In genomic region chr1:115672224-115673009, GRCh38 we compare ENCODE assay signal across 30 cellular contexts. TPM values are rescaled to one million over a fixed set of nuclear protein-coding genes. Genes with fewer than 3 reads are reported as not detected.
DNase-seq lines count a peak whose midpoint lies in the region; ATAC-seq, FAIRE-seq and TF ChIP-seq lines count a peak whose summit lies in the region.
"Had no signal": no experiment of that assay in that cellular context is flagged by ENCODE, and none has a peak within 500 bp of the region (broad histone marks: within the 10 kb centered on the region; RNA-seq: fewer than 3 reads in every experiment).

No MANE protein-coding gene starts in this region.

- H3K79me2 ChIP-seq in H9 (ENCODE audit: insufficient read depth, low read length): no peaks in the 10 kb centered on the region
- peaks cover 75% of the 10 kb centered on the region for H3K79me2 ChIP-seq in PC-9 (ENCODE audit: low read depth)

- H3K9ac ChIP-seq in H9 (ENCODE audit: extremely low read depth, insufficient read length, low read length): no peak overlapping the region

- H3K9me3 Mint-ChIP-seq in H9: no peaks in the 10 kb centered on the region
- H3K9me3 Mint-ChIP-seq: effector memory CD8-positive, alpha-beta T cell; naive thymus-derived CD8-positive, alpha-beta T cell had no signal

- peak overlapping the region in 2 of 3 experiments; percentile 0 to 51; a peak in 1 of 7 replicates for H3K27ac Mint-ChIP-seq in H9
- H3K27ac Mint-ChIP-seq: activated naive CD8-positive, alpha-beta T cell treated with anti-CD3 and anti-CD28 coated beads, Interleukin-2, amount 50 U/mL, for 24 hours; B cell; naive thymus-derived CD8-positive, alpha-beta T cell; T-helper 17 cell had no signal

- H2AK5ac ChIP-seq in H9 (ENCODE audit: insufficient read length, low read length): no peak overlapping the region

- TF ChIP-seq RAD21 in A549 (conservative IDR thresholded peaks at IDR 0.05 in 1 of 2, IDR thresholded peaks at IDR 0.05 in 1 of 2): no peak

- DNase-seq in A549 (ENCODE audit: low read depth in 1 of 2, low spot score in 1 of 2): no peak
- no peak for DNase-seq in H9
- no peak for DNase-seq in PC-9
- no peak for DNase-seq in right cardiac atrium
- DNase-seq in stimulated activated CD4-positive, alpha-beta T cell treated with anti-CD3 and anti-CD28 coated beads, Interleukin-15, amount 100 ng/mL, for 24 hours: no peak
- no peak for DNase-seq in activated CD4-positive, alpha-beta T cell treated with anti-CD3 and anti-CD28 coated beads, Interleukin-2, amount 50 U/mL, for 1 hour
- DNase-seq: ACHN; activated CD4-positive, alpha-beta T cell treated with anti-CD3 and anti-CD28 coated beads, Interleukin-2, amount 50 U/mL, for 48 hours; activated CD8-positive, alpha-beta memory T cell treated with anti-CD3 and anti-CD28 coated beads, Interleukin-2, amount 50 U/mL, for 4 hours; activated naive CD4-positive, alpha-beta T cell; activated naive CD8-positive, alpha-beta T cell treated with anti-CD3 and anti-CD28 coated beads, Interleukin-2, amount 50 U/mL, for 24 hours; cortex of kidney; effector memory CD8-positive, alpha-beta T cell; foreskin fibroblast; naive thymus-derived CD8-positive, alpha-beta T cell; NCI-H1694; NCI-H446 treated with DMSO at 0.1 percent for 48 hours; NCI-H82; OCI-M1; retina; stimulated activated CD4-positive, alpha-beta T cell treated with anti-CD3 and anti-CD28 coated beads, Interleukin-2, amount 100 ng/mL, for 48 hours; stomach; T-helper 17 cell; tibial artery had no signal

- no peak overlapping the region for H3K14ac ChIP-seq in H9 (ENCODE audit: insufficient read depth, low read length)

- peaks cover 37% of the 10 kb centered on the region for H3K4me1 ChIP-seq in A549
- H3K4me1 ChIP-seq in H9 (ENCODE audit: insufficient read depth, low read length): no peaks in the 10 kb centered on the region
- H3K4me1 ChIP-seq in PC-9 (replicated peaks; ENCODE audit: insufficient read depth): peaks cover 77% of the 10 kb centered on the region
- peaks cover 9% of the 10 kb centered on the region for H3K4me1 ChIP-seq in right cardiac atrium (ENCODE audit: control insufficient read depth, insufficient read depth, low read length)

- H3K79me1 ChIP-seq in H9 (ENCODE audit: insufficient read depth, low read depth, low read length, poor library complexity, severe bottlenecking): no peaks in the 10 kb centered on the region

- FAIRE-seq in A549 (lab: Jason Lieb, UNC): no peak
- FAIRE-seq: astrocyte, G401.6 had no signal

- H3K27me3 ChIP-seq in H9 (ENCODE audit: insufficient read depth, low read length) (no peaks in the 10 kb centered on the region), PC-9 (ENCODE audit: insufficient read depth, low read depth) (no peaks in the 10 kb centered on the region), right cardiac atrium (ENCODE audit: control insufficient read depth, insufficient read depth) (no peaks in the 10 kb centered on the region)
- H3K27me3 ChIP-seq: stomach, tibial artery had no signal

- no peaks in the 10 kb centered on the region for H3K27me3 Mint-ChIP-seq in H9 (ENCODE audit: low read depth)
- H3K27me3 Mint-ChIP-seq: activated naive CD8-positive, alpha-beta T cell treated with anti-CD3 and anti-CD28 coated beads, Interleukin-2, amount 50 U/mL, for 24 hours; B cell; effector memory CD8-positive, alpha-beta T cell; T-helper 17 cell had no signal

- no peak for ATAC-seq in A549
- ATAC-seq in right cardiac atrium: no peak
- ATAC-seq in HG03039 (IDR thresholded peaks at IDR 0.05; ENCODE audit: unreplicated experiment): no peak
- no peak for ATAC-seq in GM21390 (IDR thresholded peaks at IDR 0.05; ENCODE audit: unreplicated experiment)
- ATAC-seq: activated naive CD8-positive, alpha-beta T cell treated with anti-CD3 and anti-CD28 coated beads, Interleukin-2, amount 50 U/mL, for 24 hours; effector memory CD8-positive, alpha-beta T cell; naive thymus-derived CD8-positive, alpha-beta T cell; T-helper 17 cell had no signal

- H3K9me2 ChIP-seq in PC-9 (ENCODE audit: insufficient read depth): no peaks in the 10 kb centered on the region

- no peak overlapping the region for H2BK12ac ChIP-seq in H9 (ENCODE audit: insufficient read length, low read depth, low read length)

- H3T11ph ChIP-seq in H9 (ENCODE audit: low read length): no peak overlapping the region

- no TSS peak for BruUV-seq in PC-9 (replicated peaks; lab: Mats Ljungman, UMichigan)

- H3K36me3 ChIP-seq in PC-9 (ENCODE audit: low read depth): peaks cover 40% of the 10 kb centered on the region

- H3F3A ChIP-seq in PC-9 (ENCODE audit: insufficient read depth, low read depth): peaks cover 44% of the 10 kb centered on the region

- H3K27ac ChIP-seq in A549 (peak overlapping the region; percentile 69 to 88; a peak in 4 of 6 replicates), H9 (ENCODE audit: insufficient read length, low read depth, low read length) (no peak overlapping the region), PC-9 (peak overlapping the region; percentile 89), right cardiac atrium (ENCODE audit: low read length) (peak overlapping the region; percentile 21)
- H3K27ac ChIP-seq: tibial artery had no signal

- no peak overlapping the region for H3K4me3 Mint-ChIP-seq in H9
- H3K4me3 Mint-ChIP-seq: activated naive CD8-positive, alpha-beta T cell treated with anti-CD3 and anti-CD28 coated beads, Interleukin-2, amount 50 U/mL, for 24 hours; B cell; effector memory CD8-positive, alpha-beta T cell; naive thymus-derived CD8-positive, alpha-beta T cell; T-helper 17 cell had no signal

- TF ChIP-seq POLR2A in A549 (IDR thresholded peaks at IDR 0.05; ENCODE audit: low read length): no peak

- H3K56ac ChIP-seq in H9 (ENCODE audit: insufficient read length, low read depth, low read length): no peak overlapping the region

- CTCF ChIA-PET in A549 (lab: Yijun Ruan, JAX) (interaction anchor here (0.5 to 2.0 kb wide), 6 partner anchors 10 to 174 kb away, joined by 3 to 6 read pairs (median 3); partner anchors contain the start of gene VANGL1), PC-9 (lab: Charles Lee) (interaction anchor here (1.6 kb wide), 1 partner anchor 33 kb away, joined by 3 read pairs; no protein-coding TSS in a partner anchor)

- POLR2A ChIA-PET in A549 (lab: Yijun Ruan, JAX) (no interaction called here), PC-9 (lab: Charles Lee; ENCODE audit: unreplicated experiment) (no interaction called here)

- TF ChIP-seq CTCF in A549 (IDR thresholded peaks at IDR 0.05) (no peak), H9 (conservative IDR thresholded peaks at IDR 0.05) (no peak), PC-9 (conservative IDR thresholded peaks at IDR 0.05) (no peak)

- peaks cover 13 to 23% (median 20%) of the 10 kb centered on the region in 3 experiments for H3K36me3 Mint-ChIP-seq in H9 (ENCODE audit: insufficient read depth in 1 of 3, low read depth in 3 of 3)
- H3K36me3 Mint-ChIP-seq: naive thymus-derived CD8-positive, alpha-beta T cell had no signal

- H2BK5ac ChIP-seq in H9 (ENCODE audit: insufficient read length, low read length): no peak overlapping the region

- TF ChIP-seq EP300 in A549 (IDR thresholded peaks at IDR 0.05): no peak

- H2AFZ ChIP-seq in H9 (ENCODE audit: low read length) (no peak overlapping the region), PC-9 (no peak overlapping the region; the same call in 1 of the 2 replicates)

- no peak overlapping the region for H3K4ac ChIP-seq in H9 (ENCODE audit: low read depth, low read length)

- H3K23ac ChIP-seq in H9 (ENCODE audit: insufficient read length, low read depth, low read length): no peak overlapping the region

- H2BK15ac ChIP-seq in H9 (ENCODE audit: low read depth, low read length): no peak overlapping the region

- H2BK20ac ChIP-seq in H9 (ENCODE audit: low read depth, low read length, poor library complexity, severe bottlenecking): no peak overlapping the region

- no peak overlapping the region for H3K18ac ChIP-seq in H9 (ENCODE audit: insufficient read length, low read depth, low read length)

- H4K5ac ChIP-seq in H9 (ENCODE audit: insufficient read length, low read depth, low read length): no peak overlapping the region

- H4K20me1 ChIP-seq in H9 (ENCODE audit: control insufficient read depth, insufficient read depth, insufficient read length) (peaks cover 3% of the 10 kb centered on the region), PC-9 (ENCODE audit: insufficient read depth) (no peaks in the 10 kb centered on the region)

- H3K9me3 ChIP-seq in A549: 0 out of 3 replicates have a peak, but pooled peaks cover 8% of the 10 kb centered on the region
- no peaks in the 10 kb centered on the region for H3K9me3 ChIP-seq in H9 (ENCODE audit: control insufficient read depth, low read depth, low read length)
- 0 out of 2 replicates have a peak, but pooled peaks cover 9% of the 10 kb centered on the region for H3K9me3 ChIP-seq in PC-9 (ENCODE audit: insufficient read depth, low read depth)
- no peaks in the 10 kb centered on the region for H3K9me3 ChIP-seq in right cardiac atrium (ENCODE audit: control insufficient read depth, low read length)
- H3K9me3 ChIP-seq: stomach had no signal

- WGBS in A549 (ENCODE audit: missing lambda C conversion rate): 92% methylated on average over 10 of the region's 13 CpGs
- WGBS in H9 (ENCODE audit: extremely low coverage, insufficient read length, low lambda C conversion rate): no CpG with 5 or more reads among the region's 13 CpGs
- WGBS in right cardiac atrium: 80% methylated on average over 13 of the region's 13 CpGs

- H3K23me2 ChIP-seq in H9 (ENCODE audit: insufficient read length, low read depth, low read length, poor library complexity, severe bottlenecking): no peaks in the 10 kb centered on the region

- intact Hi-C loops in PC-9 (cut with micrococcal nuclease; ENCODE audit: unreplicated experiment): no loop called here
- intact Hi-C loops in right cardiac atrium (cut with DNase I): no loop called here

- H3K4me2 ChIP-seq in A549 (no peak overlapping the region; the same call in 2 of the 3 replicates), H9 (ENCODE audit: insufficient read depth, insufficient read length, low read length) (no peak overlapping the region), PC-9 (peak overlapping the region; percentile 68)

- no peak overlapping the region for H2BK120ac ChIP-seq in H9 (ENCODE audit: low read depth, low read length, poor library complexity, severe bottlenecking)

- H3K4me1 Mint-ChIP-seq in H9: peaks cover 4 to 15% of the 10 kb centered on the region in 2 experiments

- no peak overlapping the region for H4K8ac ChIP-seq in H9 (replicated peaks; ENCODE audit: insufficient read length, low read depth, low read length)

- no peak overlapping the region for H4K91ac ChIP-seq in H9 (ENCODE audit: insufficient read length, low read depth, low read length)

- H3K4me3 ChIP-seq in A549: no peak overlapping the region
- H3K4me3 ChIP-seq in PC-9: no peak overlapping the region
- H3K4me3 ChIP-seq in right cardiac atrium (ENCODE audit: low read length): no peak overlapping the region
- H3K4me3 ChIP-seq: lung, stomach, tibial artery had no signal

RNA-seq across cellular contexts. Expression of gene VANGL1, which starts 30.6 kb away (rescaled TPM):
- polyA plus RNA-seq in A549 (2011; rRNA removed): 11.5 and 15.1 TPM in 2 replicates
- 6.9 and 9.6 TPM in 2 replicates for polyA plus RNA-seq in A549 (2012; cell fraction: cytosol; rRNA removed)
- polyA plus RNA-seq in A549 (2012; cell fraction: nucleus; rRNA removed): 7.2 and 8.0 TPM in 2 replicates
- polyA plus RNA-seq in A549 (2017; fragmentation: RNase III; extraction: RNeasy Plus Mini Kit Qiagen cat#74134 plus additional on column Dnase treatment): 9.5 to 11.0 TPM (median 10.7 TPM) in 3 replicates
- polyA minus RNA-seq in A549 (2011; rRNA and poly(A)+ RNA removed): 16.5 and 23.8 TPM in 2 replicates
- 13.5 and 13.6 TPM in 2 replicates for total RNA-seq in H9 (2021)
- total RNA-seq in PC-9 (2021): 33.4 and 43.0 TPM in 2 replicates
- 1 to 10 TPM; 6.1 to 7.5 (median 6.9) TPM for total RNA-seq in right cardiac atrium
- 2.2 TPM for polyA plus RNA-seq in right cardiac atrium
